ENCODE assay signal across 1 cellular context in the genomic region with DNA sequence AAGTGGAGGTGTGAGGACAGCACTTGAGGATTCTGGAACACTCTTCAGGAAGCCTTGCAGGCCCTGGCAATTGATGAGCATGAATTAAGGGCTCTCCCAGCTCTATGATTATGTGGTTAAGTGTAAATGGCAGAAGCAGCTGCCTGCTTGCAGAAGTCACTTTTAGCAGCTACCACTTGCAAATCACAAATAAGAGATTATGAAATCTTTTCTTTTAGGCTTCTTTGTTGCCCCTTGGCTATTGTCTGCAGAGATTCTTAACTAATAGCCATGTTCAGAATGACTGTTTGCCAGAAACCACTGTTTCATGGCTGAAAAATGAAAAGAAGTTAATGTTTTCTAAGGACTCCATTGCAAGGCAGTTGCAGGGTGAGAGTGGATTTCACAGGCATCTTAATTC.
TF ChIP-seq lines count a peak whose summit lies in the region.

No MANE protein-coding gene starts in this region.

TF ChIP-seq in HepG2, 621 proteins besides CTCF, POLR2A, EP300 and RAD21:
- no peak for TF ChIP-seq ZNF720 (CRISPR knock-in tag; IDR thresholded peaks at IDR 0.05)
- no peak for TF ChIP-seq DNMT1 (CRISPR knock-in tag; IDR thresholded peaks at IDR 0.05)
- TF ChIP-seq ZNF879 (CRISPR knock-in tag; IDR thresholded peaks at IDR 0.05): no peak
- TF ChIP-seq ATAD3A (CRISPR knock-in tag; IDR thresholded peaks at IDR 0.05): no peak
- no peak for TF ChIP-seq MAFG (CRISPR knock-in tag; IDR thresholded peaks at IDR 0.05)
- TF ChIP-seq, protein P1, sequence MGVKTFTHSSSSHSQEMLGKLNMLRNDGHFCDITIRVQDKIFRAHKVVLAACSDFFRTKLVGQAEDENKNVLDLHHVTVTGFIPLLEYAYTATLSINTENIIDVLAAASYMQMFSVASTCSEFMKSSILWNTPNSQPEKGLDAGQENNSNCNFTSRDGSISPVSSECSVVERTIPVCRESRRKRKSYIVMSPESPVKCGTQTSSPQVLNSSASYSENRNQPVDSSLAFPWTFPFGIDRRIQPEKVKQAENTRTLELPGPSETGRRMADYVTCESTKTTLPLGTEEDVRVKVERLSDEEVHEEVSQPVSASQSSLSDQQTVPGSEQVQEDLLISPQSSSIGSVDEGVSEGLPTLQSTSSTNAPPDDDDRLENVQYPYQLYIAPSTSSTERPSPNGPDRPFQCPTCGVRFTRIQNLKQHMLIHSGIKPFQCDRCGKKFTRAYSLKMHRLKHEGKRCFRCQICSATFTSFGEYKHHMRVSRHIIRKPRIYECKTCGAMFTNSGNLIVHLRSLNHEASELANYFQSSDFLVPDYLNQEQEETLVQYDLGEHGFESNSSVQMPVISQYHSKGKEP (CRISPR knock-in tag; IDR thresholded peaks at IDR 0.05): no peak
- TF ChIP-seq MXD4 (CRISPR knock-in tag; IDR thresholded peaks at IDR 0.05): no peak
- no peak for TF ChIP-seq SOX13 (IDR thresholded peaks at IDR 0.05)
- TF ChIP-seq SOX13 (CRISPR knock-in tag; conservative IDR thresholded peaks at IDR 0.05 in 1 of 2, IDR thresholded peaks at IDR 0.05 in 1 of 2): no peak
- TF ChIP-seq ZNF850 (CRISPR knock-in tag; conservative IDR thresholded peaks at IDR 0.05): no peak
- no peak for TF ChIP-seq ZNF841 (CRISPR knock-in tag; IDR thresholded peaks at IDR 0.05; ENCODE audit: borderline replicate concordance)
- TF ChIP-seq SRSF1 (optimal IDR thresholded peaks at IDR 0.05; ENCODE audit: low read depth, low read length): no peak
- TF ChIP-seq, protein P2, sequence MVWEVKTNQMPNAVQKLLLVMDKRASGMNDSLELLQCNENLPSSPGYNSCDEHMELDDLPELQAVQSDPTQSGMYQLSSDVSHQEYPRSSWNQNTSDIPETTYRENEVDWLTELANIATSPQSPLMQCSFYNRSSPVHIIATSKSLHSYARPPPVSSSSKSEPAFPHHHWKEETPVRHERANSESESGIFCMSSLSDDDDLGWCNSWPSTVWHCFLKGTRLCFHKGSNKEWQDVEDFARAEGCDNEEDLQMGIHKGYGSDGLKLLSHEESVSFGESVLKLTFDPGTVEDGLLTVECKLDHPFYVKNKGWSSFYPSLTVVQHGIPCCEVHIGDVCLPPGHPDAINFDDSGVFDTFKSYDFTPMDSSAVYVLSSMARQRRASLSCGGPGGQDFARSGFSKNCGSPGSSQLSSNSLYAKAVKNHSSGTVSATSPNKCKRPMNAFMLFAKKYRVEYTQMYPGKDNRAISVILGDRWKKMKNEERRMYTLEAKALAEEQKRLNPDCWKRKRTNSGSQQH (CRISPR knock-in tag; IDR thresholded peaks at IDR 0.05; ENCODE audit: low read depth): no peak
- no peak for TF ChIP-seq RBM22 (optimal IDR thresholded peaks at IDR 0.05; ENCODE audit: low read length)
- TF ChIP-seq, protein P3, sequence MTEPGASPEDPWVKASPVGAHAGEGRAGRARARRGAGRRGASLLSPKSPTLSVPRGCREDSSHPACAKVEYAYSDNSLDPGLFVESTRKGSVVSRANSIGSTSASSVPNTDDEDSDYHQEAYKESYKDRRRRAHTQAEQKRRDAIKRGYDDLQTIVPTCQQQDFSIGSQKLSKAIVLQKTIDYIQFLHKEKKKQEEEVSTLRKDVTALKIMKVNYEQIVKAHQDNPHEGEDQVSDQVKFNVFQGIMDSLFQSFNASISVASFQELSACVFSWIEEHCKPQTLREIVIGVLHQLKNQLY (CRISPR knock-in tag; IDR thresholded peaks at IDR 0.05): no peak
- TF ChIP-seq MTF1 (CRISPR knock-in tag; IDR thresholded peaks at IDR 0.05): no peak
